ENCODE assay signal across 1 cellular context in genomic region chr5:1804001-1804690, GRCh38.
TF ChIP-seq lines count a peak whose summit lies in the region.

No MANE protein-coding gene starts in this region.

TF ChIP-seq in IMR-90, 13 proteins besides CTCF, POLR2A, EP300 and RAD21:
- TF ChIP-seq RFX5 (IDR thresholded peaks at IDR 0.05; ENCODE audit: low read depth, low read length), result no peak
- TF ChIP-seq MAFK (IDR thresholded peaks at IDR 0.05; ENCODE audit: low read depth, low read length), result no peak
- TF ChIP-seq MXI1 (IDR thresholded peaks at IDR 0.05; ENCODE audit: borderline replicate concordance, low read depth, low read length), result no peak
